ENCODE assay signal across 6 cellular contexts in the genomic region with DNA sequence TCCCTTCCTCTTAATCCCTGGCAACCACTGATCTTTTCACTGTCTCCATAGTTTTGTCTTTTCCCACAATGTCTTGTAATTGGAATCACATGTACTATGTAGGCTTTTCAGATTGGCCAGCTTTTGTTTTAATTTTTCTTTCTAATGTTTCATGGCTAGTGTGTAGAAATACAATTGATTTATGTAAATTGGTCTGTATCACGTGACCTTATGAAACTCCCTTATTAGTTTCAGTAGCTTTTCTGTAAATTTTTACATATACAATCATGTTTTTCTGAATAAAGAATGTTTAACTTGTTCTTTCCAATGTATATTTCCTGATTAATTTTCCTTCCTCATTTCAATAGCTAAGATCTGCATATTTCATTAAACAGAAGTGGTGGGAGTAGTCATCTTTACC.
"Had no signal": no experiment of that assay in that cellular context is flagged by ENCODE, and none has a peak within 500 bp of the region (broad histone marks: within the 10 kb centered on the region; RNA-seq: fewer than 3 reads in every experiment).

No MANE protein-coding gene starts in this region.

- H3K36me3 ChIP-seq: HAP-1 had no signal

- H3K4me2 ChIP-seq: GM23338 had no signal

- H3K9me3 ChIP-seq: HAP-1 had no signal

- H3K4me3 ChIP-seq: GM23338, HAP-1 had no signal

- H2AFZ ChIP-seq: GM23338 had no signal

- H3K4me1 ChIP-seq: HAP-1 had no signal

- FAIRE-seq: HTR-8/SVneo had no signal

- DNase-seq: H7, Kasumi-1, KG1 had no signal

- ATAC-seq: GM23338 had no signal
